ENCODE assay signal across 1 cellular context in the genomic region with DNA sequence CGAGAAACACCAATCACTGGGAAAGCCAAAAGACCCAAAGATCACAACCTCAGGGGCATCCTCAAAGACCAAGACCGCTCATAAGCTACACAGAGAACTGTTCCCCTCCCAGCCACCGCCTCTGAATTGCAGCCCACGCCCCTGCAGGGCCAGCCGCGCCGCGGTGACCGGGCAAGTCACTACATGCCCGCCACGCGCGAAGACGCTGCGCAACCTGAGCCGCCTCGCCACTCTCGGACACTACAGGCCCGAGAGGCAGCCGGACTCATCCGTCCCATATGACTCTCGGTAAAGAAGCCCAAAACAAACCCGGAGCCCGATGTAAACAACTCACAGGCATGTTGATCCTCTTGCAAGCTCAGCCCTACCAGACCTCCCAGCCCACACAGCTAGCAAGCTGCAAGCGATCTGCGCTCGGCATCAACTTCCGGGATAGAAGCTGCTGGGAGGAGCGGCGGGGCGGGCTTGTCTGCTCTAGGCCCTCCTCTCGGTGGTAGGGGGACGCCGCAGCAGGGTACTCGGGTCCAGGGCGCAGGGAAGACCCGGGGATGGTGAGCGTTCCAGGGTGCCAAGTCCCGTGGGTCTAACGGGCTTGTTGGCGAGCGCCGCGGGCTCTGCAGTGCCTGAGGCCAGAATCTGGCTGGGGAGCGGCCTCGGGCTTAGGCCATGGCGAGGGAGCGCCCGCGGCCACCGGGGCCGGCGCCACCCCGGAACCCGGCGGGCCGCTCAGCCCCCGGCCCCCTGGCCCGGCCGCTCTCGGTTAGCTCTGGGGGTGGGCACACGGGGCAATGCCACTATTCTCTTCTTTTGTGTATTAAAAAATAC.
TF ChIP-seq lines count a peak whose summit lies in the region.

TSS of gene RPS27L (minus strand) at position 412 of the 825 bp plus-strand sequence. CDS start at position 340, 72 bp downstream.

TF ChIP-seq in HepG2, 621 proteins besides CTCF, POLR2A, EP300 and RAD21 (continued from another document and continues in another):
- TF ChIP-seq, protein P1, sequence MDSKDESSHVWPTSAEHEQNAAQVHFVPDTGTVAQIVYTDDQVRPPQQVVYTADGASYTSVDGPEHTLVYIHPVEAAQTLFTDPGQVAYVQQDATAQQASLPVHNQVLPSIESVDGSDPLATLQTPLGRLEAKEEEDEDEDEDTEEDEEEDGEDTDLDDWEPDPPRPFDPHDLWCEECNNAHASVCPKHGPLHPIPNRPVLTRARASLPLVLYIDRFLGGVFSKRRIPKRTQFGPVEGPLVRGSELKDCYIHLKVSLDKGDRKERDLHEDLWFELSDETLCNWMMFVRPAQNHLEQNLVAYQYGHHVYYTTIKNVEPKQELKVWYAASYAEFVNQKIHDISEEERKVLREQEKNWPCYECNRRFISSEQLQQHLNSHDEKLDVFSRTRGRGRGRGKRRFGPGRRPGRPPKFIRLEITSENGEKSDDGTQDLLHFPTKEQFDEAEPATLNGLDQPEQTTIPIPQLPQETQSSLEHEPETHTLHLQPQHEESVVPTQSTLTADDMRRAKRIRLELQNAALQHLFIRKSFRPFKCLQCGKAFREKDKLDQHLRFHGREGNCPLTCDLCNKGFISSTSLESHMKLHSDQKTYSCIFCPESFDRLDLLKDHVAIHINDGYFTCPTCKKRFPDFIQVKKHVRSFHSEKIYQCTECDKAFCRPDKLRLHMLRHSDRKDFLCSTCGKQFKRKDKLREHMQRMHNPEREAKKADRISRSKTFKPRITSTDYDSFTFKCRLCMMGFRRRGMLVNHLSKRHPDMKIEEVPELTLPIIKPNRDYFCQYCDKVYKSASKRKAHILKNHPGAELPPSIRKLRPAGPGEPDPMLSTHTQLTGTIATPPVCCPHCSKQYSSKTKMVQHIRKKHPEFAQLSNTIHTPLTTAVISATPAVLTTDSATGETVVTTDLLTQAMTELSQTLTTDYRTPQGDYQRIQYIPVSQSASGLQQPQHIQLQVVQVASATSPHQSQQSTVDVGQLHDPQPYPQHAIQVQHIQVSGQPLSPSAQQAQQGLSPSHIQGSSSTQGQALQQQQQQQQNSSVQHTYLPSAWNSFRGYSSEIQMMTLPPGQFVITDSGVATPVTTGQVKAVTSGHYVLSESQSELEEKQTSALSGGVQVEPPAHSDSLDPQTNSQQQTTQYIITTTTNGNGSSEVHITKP (CRISPR knock-in tag; IDR thresholded peaks at IDR 0.05; ENCODE audit: low read depth), result peak; percentile 78
- no peak for TF ChIP-seq ZFP36 (IDR thresholded peaks at IDR 0.05; ENCODE audit: borderline replicate concordance, low read depth, low read length, partially characterized antibody)
- TF ChIP-seq U2AF1 (optimal IDR thresholded peaks at IDR 0.05; ENCODE audit: low read depth, low read length), result no peak
- TF ChIP-seq, protein P2, sequence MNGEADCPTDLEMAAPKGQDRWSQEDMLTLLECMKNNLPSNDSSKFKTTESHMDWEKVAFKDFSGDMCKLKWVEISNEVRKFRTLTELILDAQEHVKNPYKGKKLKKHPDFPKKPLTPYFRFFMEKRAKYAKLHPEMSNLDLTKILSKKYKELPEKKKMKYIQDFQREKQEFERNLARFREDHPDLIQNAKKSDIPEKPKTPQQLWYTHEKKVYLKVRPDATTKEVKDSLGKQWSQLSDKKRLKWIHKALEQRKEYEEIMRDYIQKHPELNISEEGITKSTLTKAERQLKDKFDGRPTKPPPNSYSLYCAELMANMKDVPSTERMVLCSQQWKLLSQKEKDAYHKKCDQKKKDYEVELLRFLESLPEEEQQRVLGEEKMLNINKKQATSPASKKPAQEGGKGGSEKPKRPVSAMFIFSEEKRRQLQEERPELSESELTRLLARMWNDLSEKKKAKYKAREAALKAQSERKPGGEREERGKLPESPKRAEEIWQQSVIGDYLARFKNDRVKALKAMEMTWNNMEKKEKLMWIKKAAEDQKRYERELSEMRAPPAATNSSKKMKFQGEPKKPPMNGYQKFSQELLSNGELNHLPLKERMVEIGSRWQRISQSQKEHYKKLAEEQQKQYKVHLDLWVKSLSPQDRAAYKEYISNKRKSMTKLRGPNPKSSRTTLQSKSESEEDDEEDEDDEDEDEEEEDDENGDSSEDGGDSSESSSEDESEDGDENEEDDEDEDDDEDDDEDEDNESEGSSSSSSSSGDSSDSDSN (CRISPR knock-in tag; IDR thresholded peaks at IDR 0.05), result peak; percentile 91
- no peak for TF ChIP-seq ZNF703 (CRISPR knock-in tag; IDR thresholded peaks at IDR 0.05; ENCODE audit: borderline replicate concordance)
- peak; percentile 70; the same call in 1 of the 2 replicates for TF ChIP-seq ZNF780A (CRISPR knock-in tag; IDR thresholded peaks at IDR 0.05)
- no peak for TF ChIP-seq KIAA2018 (CRISPR knock-in tag; IDR thresholded peaks at IDR 0.05; ENCODE audit: borderline replicate concordance)
- TF ChIP-seq, protein P3, sequence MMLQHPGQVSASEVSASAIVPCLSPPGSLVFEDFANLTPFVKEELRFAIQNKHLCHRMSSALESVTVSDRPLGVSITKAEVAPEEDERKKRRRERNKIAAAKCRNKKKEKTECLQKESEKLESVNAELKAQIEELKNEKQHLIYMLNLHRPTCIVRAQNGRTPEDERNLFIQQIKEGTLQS (CRISPR knock-in tag; IDR thresholded peaks at IDR 0.05), result peak; percentile 58; the same call in 1 of the 2 replicates
- no peak; the same call in 1 of the 2 replicates for TF ChIP-seq ZNF234 (CRISPR knock-in tag; conservative IDR thresholded peaks at IDR 0.05)
- TF ChIP-seq, protein P4, sequence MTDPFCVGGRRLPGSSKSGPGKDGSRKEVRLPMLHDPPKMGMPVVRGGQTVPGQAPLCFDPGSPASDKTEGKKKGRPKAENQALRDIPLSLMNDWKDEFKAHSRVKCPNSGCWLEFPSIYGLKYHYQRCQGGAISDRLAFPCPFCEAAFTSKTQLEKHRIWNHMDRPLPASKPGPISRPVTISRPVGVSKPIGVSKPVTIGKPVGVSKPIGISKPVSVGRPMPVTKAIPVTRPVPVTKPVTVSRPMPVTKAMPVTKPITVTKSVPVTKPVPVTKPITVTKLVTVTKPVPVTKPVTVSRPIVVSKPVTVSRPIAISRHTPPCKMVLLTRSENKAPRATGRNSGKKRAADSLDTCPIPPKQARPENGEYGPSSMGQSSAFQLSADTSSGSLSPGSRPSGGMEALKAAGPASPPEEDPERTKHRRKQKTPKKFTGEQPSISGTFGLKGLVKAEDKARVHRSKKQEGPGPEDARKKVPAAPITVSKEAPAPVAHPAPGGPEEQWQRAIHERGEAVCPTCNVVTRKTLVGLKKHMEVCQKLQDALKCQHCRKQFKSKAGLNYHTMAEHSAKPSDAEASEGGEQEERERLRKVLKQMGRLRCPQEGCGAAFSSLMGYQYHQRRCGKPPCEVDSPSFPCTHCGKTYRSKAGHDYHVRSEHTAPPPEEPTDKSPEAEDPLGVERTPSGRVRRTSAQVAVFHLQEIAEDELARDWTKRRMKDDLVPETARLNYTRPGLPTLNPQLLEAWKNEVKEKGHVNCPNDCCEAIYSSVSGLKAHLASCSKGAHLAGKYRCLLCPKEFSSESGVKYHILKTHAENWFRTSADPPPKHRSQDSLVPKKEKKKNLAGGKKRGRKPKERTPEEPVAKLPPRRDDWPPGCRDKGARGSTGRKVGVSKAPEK (CRISPR knock-in tag; IDR thresholded peaks at IDR 0.05; ENCODE audit: borderline replicate concordance), result no peak
- no peak for TF ChIP-seq ZNF691 (CRISPR knock-in tag; IDR thresholded peaks at IDR 0.05; ENCODE audit: borderline replicate concordance, low read depth)
- TF ChIP-seq TAF15 (IDR thresholded peaks at IDR 0.05; ENCODE audit: low read depth, low read length, poor library complexity, severe bottlenecking), result no peak
- TF ChIP-seq, protein P5, sequence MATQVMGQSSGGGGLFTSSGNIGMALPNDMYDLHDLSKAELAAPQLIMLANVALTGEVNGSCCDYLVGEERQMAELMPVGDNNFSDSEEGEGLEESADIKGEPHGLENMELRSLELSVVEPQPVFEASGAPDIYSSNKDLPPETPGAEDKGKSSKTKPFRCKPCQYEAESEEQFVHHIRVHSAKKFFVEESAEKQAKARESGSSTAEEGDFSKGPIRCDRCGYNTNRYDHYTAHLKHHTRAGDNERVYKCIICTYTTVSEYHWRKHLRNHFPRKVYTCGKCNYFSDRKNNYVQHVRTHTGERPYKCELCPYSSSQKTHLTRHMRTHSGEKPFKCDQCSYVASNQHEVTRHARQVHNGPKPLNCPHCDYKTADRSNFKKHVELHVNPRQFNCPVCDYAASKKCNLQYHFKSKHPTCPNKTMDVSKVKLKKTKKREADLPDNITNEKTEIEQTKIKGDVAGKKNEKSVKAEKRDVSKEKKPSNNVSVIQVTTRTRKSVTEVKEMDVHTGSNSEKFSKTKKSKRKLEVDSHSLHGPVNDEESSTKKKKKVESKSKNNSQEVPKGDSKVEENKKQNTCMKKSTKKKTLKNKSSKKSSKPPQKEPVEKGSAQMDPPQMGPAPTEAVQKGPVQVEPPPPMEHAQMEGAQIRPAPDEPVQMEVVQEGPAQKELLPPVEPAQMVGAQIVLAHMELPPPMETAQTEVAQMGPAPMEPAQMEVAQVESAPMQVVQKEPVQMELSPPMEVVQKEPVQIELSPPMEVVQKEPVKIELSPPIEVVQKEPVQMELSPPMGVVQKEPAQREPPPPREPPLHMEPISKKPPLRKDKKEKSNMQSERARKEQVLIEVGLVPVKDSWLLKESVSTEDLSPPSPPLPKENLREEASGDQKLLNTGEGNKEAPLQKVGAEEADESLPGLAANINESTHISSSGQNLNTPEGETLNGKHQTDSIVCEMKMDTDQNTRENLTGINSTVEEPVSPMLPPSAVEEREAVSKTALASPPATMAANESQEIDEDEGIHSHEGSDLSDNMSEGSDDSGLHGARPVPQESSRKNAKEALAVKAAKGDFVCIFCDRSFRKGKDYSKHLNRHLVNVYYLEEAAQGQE (IDR thresholded peaks at IDR 0.05; ENCODE audit: borderline replicate concordance in 1 of 2, low read depth in 1 of 2, low read length in 2 of 2), result peak in 1 of 2 experiments; percentile 68; a peak in 1 of 4 replicates
- peak; percentile 86 for TF ChIP-seq HDAC2 (CRISPR knock-in tag; IDR thresholded peaks at IDR 0.05)
- TF ChIP-seq SIN3A (IDR thresholded peaks at IDR 0.05; ENCODE audit: borderline replicate concordance, low read depth, low read length), result peak; percentile 93
- TF ChIP-seq RAD51 (IDR thresholded peaks at IDR 0.05; ENCODE audit: borderline replicate concordance), result no peak
- TF ChIP-seq ARID3A (IDR thresholded peaks at IDR 0.05; ENCODE audit: low read depth, low read length), result 0 out of 2 replicates have a peak, but pooled peaks have one; percentile 10
- peak; percentile 63; the same call in 1 of the 2 replicates for TF ChIP-seq KDM5B (CRISPR knock-in tag; IDR thresholded peaks at IDR 0.05; ENCODE audit: borderline replicate concordance)
- peak; percentile 79 for TF ChIP-seq MED8 (CRISPR knock-in tag; IDR thresholded peaks at IDR 0.05; ENCODE audit: insufficient replicate concordance)
- peak; percentile 72 for TF ChIP-seq FOXA3 (CRISPR knock-in tag; IDR thresholded peaks at IDR 0.05)
